Comparison of ENCODE assay signal across 17 cellular contexts in genomic region chr5:146873186-146873917, GRCh38. TPM values are rescaled to one million over a fixed set of nuclear protein-coding genes. Genes with fewer than 3 reads are reported as not detected.
"Had no signal": no experiment of that assay in that cellular context is flagged by ENCODE, and none has a peak within 500 bp of the region (broad histone marks: within the 10 kb centered on the region; RNA-seq: fewer than 3 reads in every experiment).

No MANE protein-coding gene starts in this region.

- H3K9me3 ChIP-seq: heart left ventricle, ovary, right lobe of liver, thoracic aorta had no signal

- H3K27me3 ChIP-seq: ovary had no signal

- H3K36me3 ChIP-seq: heart left ventricle, neural progenitor cell, ovary, right lobe of liver, thoracic aorta had no signal

- DNase-seq: activated CD4-positive, alpha-beta T cell treated with anti-CD3 and anti-CD28 coated beads for 4 hours; activated CD8-positive, alpha-beta T cell treated with anti-CD3 and anti-CD28 coated beads for 36 hours; activated effector memory CD4-positive, alpha-beta T cell treated with Interleukin-2 at 50 U/mL for 16 hours; activated T-cell treated with anti-CD3 and anti-CD28 coated beads, Interleukin-2, amount 50 U/mL, for 4 hours; dermis blood vessel endothelial cell; heart left ventricle; left cardiac atrium; midbrain; ovary; right lobe of liver; stimulated activated CD4-positive, alpha-beta T cell treated with anti-CD3 and anti-CD28 coated beads, Interleukin-1b, Interleukin-23, amount 100 ng/mL, for 48 hours; T-helper 17 cell had no signal

- H3K4me3 ChIP-seq: heart left ventricle, lung, neural progenitor cell, ovary, right lobe of liver, thoracic aorta had no signal

- H3K27ac ChIP-seq: epithelial cell of prostate, heart left ventricle, neural progenitor cell, ovary, right lobe of liver, thoracic aorta had no signal

RNA-seq across cellular contexts. Expression of gene PPP2R2B, which starts 5.2 kb away (rescaled TPM):
- total RNA-seq: dermis blood vessel endothelial cell, pulmonary artery endothelial cell had no signal
